Comparison of ENCODE assay signal across 30 cellular contexts in genomic region chr14:70143306-70143705, GRCh38. TPM values are rescaled to one million over a fixed set of nuclear protein-coding genes. Genes with fewer than 3 reads are reported as not detected.
DNase-seq lines count a peak whose midpoint lies in the region; FAIRE-seq and TF ChIP-seq lines count a peak whose summit lies in the region.
"Had no signal": no experiment of that assay in that cellular context is flagged by ENCODE, and none has a peak within 500 bp of the region (broad histone marks: within the 10 kb centered on the region; RNA-seq: fewer than 3 reads in every experiment).

No MANE protein-coding gene starts in this region.

- peaks cover 21% of the 10 kb centered on the region for H3K4me1 ChIP-seq in endodermal cell (ENCODE audit: control insufficient read depth, insufficient read depth, low read length)
- no peaks in the 10 kb centered on the region for H3K4me1 ChIP-seq in thyroid gland
- H3K4me1 ChIP-seq: BE2C had no signal

- 61 to 79% methylated on average over 5 of the region's 5 CpGs for WGBS in endodermal cell (ENCODE audit: insufficient coverage in 1 of 2, insufficient read length in 1 of 2), 2 experiments
- 76 to 79% methylated on average over 5 of the region's 5 CpGs for WGBS in thyroid gland, 2 donors

- no peak for DNase-seq in HTR-8/SVneo (ENCODE audit: insufficient read length, low spot score)
- peak; percentile 65 for DNase-seq in NCI-H69 (lab: John Stamatoyannopoulos, UW)
- peak; percentile 72 for DNase-seq in endodermal cell
- DNase-seq in thyroid gland = no peak
- DNase-seq in NCI-H82 (lab: John Stamatoyannopoulos, UW) = no peak
- DNase-seq in NCI-H510A (lab: John Stamatoyannopoulos, UW) = no peak
- DNase-seq: 8988T; ACHN; BE2C; C1 segment of cervical spinal cord; CD4-positive, alpha-beta memory T cell; CD4-positive, CD25-positive, alpha-beta regulatory T cell; CD8-positive, alpha-beta memory T cell; COR-L47; DMS 273 treated with DMSO at 0.1 percent for 48 hours; DMS153; DMS53; DMS79; DND-41; EL; GDM1 had no signal

- H3K27me3 ChIP-seq in endodermal cell (ENCODE audit: control insufficient read depth, insufficient read depth, low read length, poor library complexity, severe bottlenecking) = no peaks in the 10 kb centered on the region
- H3K27me3 ChIP-seq in thyroid gland = no peaks in the 10 kb centered on the region
- H3K27me3 ChIP-seq: BLaER1 had no signal

- no peak overlapping the region for H3K27ac Mint-ChIP-seq in endodermal cell
- H3K27ac Mint-ChIP-seq: CD4-positive, alpha-beta memory T cell had no signal

- H3K27ac ChIP-seq in endodermal cell (ENCODE audit: low read depth, low read length) = no peak overlapping the region
- no peak overlapping the region for H3K27ac ChIP-seq in thyroid gland
- H3K27ac ChIP-seq: BLaER1 had no signal

- H3K4me3 Mint-ChIP-seq in endodermal cell = no peak overlapping the region
- H3K4me3 Mint-ChIP-seq: CD14-positive monocyte; CD4-positive, alpha-beta memory T cell; CD4-positive, CD25-positive, alpha-beta regulatory T cell; CD8-positive, alpha-beta memory T cell had no signal

- H3K36me3 ChIP-seq in endodermal cell (ENCODE audit: control insufficient read depth, insufficient read depth, low read length) (no peaks in the 10 kb centered on the region), thyroid gland (no peaks in the 10 kb centered on the region)
- H3K36me3 ChIP-seq: BE2C, BLaER1 had no signal

- no peaks in the 10 kb centered on the region for H3K36me3 Mint-ChIP-seq in endodermal cell (ENCODE audit: low read depth)
- H3K36me3 Mint-ChIP-seq: CD14-positive monocyte; CD4-positive, alpha-beta memory T cell; CD4-positive, CD25-positive, alpha-beta regulatory T cell; CD8-positive, alpha-beta memory T cell had no signal

- peaks cover 35% of the 10 kb centered on the region for H3K4me1 Mint-ChIP-seq in endodermal cell
- H3K4me1 Mint-ChIP-seq: CD4-positive, alpha-beta memory T cell; CD8-positive, alpha-beta memory T cell had no signal

- H3K9me3 ChIP-seq in endodermal cell (ENCODE audit: control insufficient read depth, low read length) (no peaks in the 10 kb centered on the region), thyroid gland (no peaks in the 10 kb centered on the region)
- H3K9me3 ChIP-seq: BE2C, BLaER1 had no signal

- H3K27me3 Mint-ChIP-seq in endodermal cell (ENCODE audit: insufficient read depth) = peaks cover 13% of the 10 kb centered on the region

- H3K9me3 Mint-ChIP-seq in endodermal cell = no peaks in the 10 kb centered on the region
- H3K9me3 Mint-ChIP-seq: CD14-positive monocyte; CD4-positive, alpha-beta memory T cell; CD4-positive, CD25-positive, alpha-beta regulatory T cell; CD8-positive, alpha-beta memory T cell had no signal

- no peak overlapping the region for H3K4me3 ChIP-seq in endodermal cell (ENCODE audit: low read length)
- H3K4me3 ChIP-seq in thyroid gland (replicated peaks in 1 of 3) = no peak overlapping the region
- H3K4me3 ChIP-seq: BLaER1, GM12878 had no signal

- intact Hi-C loops in thyroid gland (cut with DNase I) = no loop called here

- TF ChIP-seq POLR2A in thyroid gland (IDR thresholded peaks at IDR 0.05) = no peak

- TF ChIP-seq CTCF in endodermal cell (conservative IDR thresholded peaks at IDR 0.05) (no peak), thyroid gland (IDR thresholded peaks at IDR 0.05) (no peak)

- no peak overlapping the region for H3K9ac ChIP-seq in endodermal cell (ENCODE audit: extremely low read depth, low read length, poor library complexity, severe bottlenecking)
- H3K9ac ChIP-seq: BLaER1 had no signal

- FAIRE-seq in HTR-8/SVneo (lab: Jason Lieb, UNC) = peak; percentile 79
- FAIRE-seq: A204.1, GM12878, GM12892, GM18507 had no signal

RNA-seq across cellular contexts. Expression of gene SLC8A3, which starts 45.4 kb away (rescaled TPM):
- total RNA-seq in endodermal cell (under 1 TPM in 1 of 2 donors, not detected in 1; 0.09 TPM), thyroid gland (under 1 TPM in 1 of 4 donors, not detected in 3; 0.29 TPM)
- polyA plus RNA-seq in endodermal cell (2013, experiment 1 of 2) = 0.57 TPM
- polyA plus RNA-seq in endodermal cell (2013, experiment 2 of 2) = 0.91 TPM
- total RNA-seq: A673; CD4-positive, alpha-beta memory T cell; G401 had no signal
- polyA plus RNA-seq: AG04450; CD14-positive monocyte; CD4-positive, alpha-beta memory T cell; CD4-positive, CD25-positive, alpha-beta regulatory T cell; CD8-positive, alpha-beta memory T cell had no signal

Comparison
In these comparisons a context has a peak if more than half of its experiments do, and no peak if none do; other contexts are left out.
1. DNase-seq: peak in NCI-H69 (single experiment) and endodermal cell (single experiment); none in HTR-8/SVneo (single experiment), thyroid gland (0 of 2), NCI-H82 (single experiment) and NCI-H510A (single experiment).